In genomic region chr1:234488054-234488953, GRCh38 we compare ENCODE assay signal across 9 cellular contexts. TPM values are rescaled to one million over a fixed set of nuclear protein-coding genes. Genes with fewer than 3 reads are reported as not detected.
A peak's percentile ranks its signal among the peaks of the same experiment; 100 is the strongest.
DNase-seq lines count a peak whose midpoint lies in the region; ATAC-seq and TF ChIP-seq lines count a peak whose summit lies in the region.
"Had no signal": no experiment of that assay in that cellular context is flagged by ENCODE, and none has a peak within 500 bp of the region (broad histone marks: within the 10 kb centered on the region; RNA-seq: fewer than 3 reads in every experiment).

No MANE protein-coding gene starts in this region.

- peak overlapping the region; percentile 62 for H3K4me3 Mint-ChIP-seq in activated T-cell treated with anti-CD3 and anti-CD28 coated beads, Interleukin-2, amount 50 U/mL, for 24 hours

- no peaks in the 10 kb centered on the region for H3K36me3 Mint-ChIP-seq in activated T-cell treated with anti-CD3 and anti-CD28 coated beads, Interleukin-2, amount 50 U/mL, for 24 hours (ENCODE audit: low read depth)

- intact Hi-C loops in spleen (cut with DNase I; ENCODE audit: low total_unique reads) (no loop called here), posterior vena cava (cut with DNase I) (loop anchor here (5.0 kb wide), 2 partner anchors 594 to 609 kb away; no protein-coding TSS in a partner anchor)

- peaks cover 5 to 32% (median 26%) of the 10 kb centered on the region in 6 donors for H3K4me1 ChIP-seq in spleen

- ATAC-seq in HG03066 (IDR thresholded peaks at IDR 0.05; ENCODE audit: low read depth, unreplicated experiment) (peak; percentile 43), GM18907 (IDR thresholded peaks at IDR 0.05; ENCODE audit: unreplicated experiment) (no peak)

- no peak for TF ChIP-seq POLR2A in spleen (IDR thresholded peaks at IDR 0.05)

- peaks cover 3% of the 10 kb centered on the region for H3K27me3 Mint-ChIP-seq in activated T-cell treated with anti-CD3 and anti-CD28 coated beads, Interleukin-2, amount 50 U/mL, for 24 hours

- no peaks in the 10 kb centered on the region for H3K36me3 ChIP-seq in spleen
- H3K36me3 ChIP-seq: esophagus muscularis mucosa had no signal

- no peak overlapping the region for H3K4me3 ChIP-seq in spleen

- H3K27me3 ChIP-seq in spleen (replicated peaks in 1 of 7), result peaks cover 0 to 5% (median 0%) of the 10 kb centered on the region in 7 donors

- TF ChIP-seq CTCF in spleen (IDR thresholded peaks at IDR 0.05 in 8 of 11, conservative IDR thresholded peaks at IDR 0.05 in 3 of 11), result no peak

- peaks cover 45% of the 10 kb centered on the region for H3K4me1 Mint-ChIP-seq in activated T-cell treated with anti-CD3 and anti-CD28 coated beads, Interleukin-2, amount 50 U/mL, for 24 hours (ENCODE audit: low read depth)

- peak overlapping the region; percentile 96 for H3K27ac Mint-ChIP-seq in activated T-cell treated with anti-CD3 and anti-CD28 coated beads, Interleukin-2, amount 50 U/mL, for 24 hours

- H3K9me3 Mint-ChIP-seq in activated T-cell treated with anti-CD3 and anti-CD28 coated beads, Interleukin-2, amount 50 U/mL, for 24 hours, result no peaks in the 10 kb centered on the region

- H3K27ac ChIP-seq in spleen, result peak overlapping the region in 3 of 8 donors; percentile 3 to 12 (median 11)

- no peaks in the 10 kb centered on the region for H3K9me3 ChIP-seq in spleen
- H3K9me3 ChIP-seq: esophagus muscularis mucosa had no signal

- 63 to 70% (median 66%) methylated on average over 9 of the region's 9 CpGs for WGBS in spleen, 5 donors

- no peak for DNase-seq in activated T-cell treated with anti-CD3 and anti-CD28 coated beads, Interleukin-2, amount 50 U/mL, for 24 hours
- DNase-seq in activated T-cell treated with anti-CD3 and anti-CD28 coated beads, Interleukin-2, amount 50 U/mL, for 1 hour, result no peak
- DNase-seq in activated CD4-positive, alpha-beta T cell treated with anti-CD3 and anti-CD28 coated beads, Interleukin-2, amount 50 U/mL, for 48 hours, result peak; percentile 28 to 54
- DNase-seq in spleen (peak; percentile 33), dermis blood vessel endothelial cell (no peak), posterior vena cava (ENCODE audit: low spot score) (no peak)

RNA-seq across cellular contexts. Expression of gene TARBP1, which starts 9.3 kb away (rescaled TPM):
- 10 to 100 TPM; 27.1 to 41.7 (median 38.9) TPM for total RNA-seq in spleen
- polyA plus RNA-seq in spleen, result 10 to 100 TPM; 41.1 to 99.7 (median 50.1) TPM
- 16.7 and 23.3 TPM in 2 replicates for total RNA-seq in dermis blood vessel endothelial cell
- 10 to 100 TPM; 13.8 to 20.0 TPM for total RNA-seq in posterior vena cava

Comparison
In these comparisons a context has a peak if more than half of its experiments do, and no peak if none do; other contexts are left out.
1. DNase-seq: peak in activated CD4-positive, alpha-beta T cell treated with anti-CD3 and anti-CD28 coated beads, Interleukin-2, amount 50 U/mL, for 48 hours (2 of 2) and spleen (single experiment); none in activated T-cell treated with anti-CD3 and anti-CD28 coated beads, Interleukin-2, amount 50 U/mL, for 24 hours (single experiment), activated T-cell treated with anti-CD3 and anti-CD28 coated beads, Interleukin-2, amount 50 U/mL, for 1 hour (single experiment), dermis blood vessel endothelial cell (single experiment) and posterior vena cava (single experiment).